1 cellular context compared by ENCODE assay signal in genomic region chr1:68975534-68975933, GRCh38.
A peak's percentile ranks its signal among the peaks of the same experiment; 100 is the strongest.
TF ChIP-seq lines count a peak whose summit lies in the region.

No MANE protein-coding gene starts in this region.

TF ChIP-seq in H1, 55 proteins besides CTCF, POLR2A, EP300 and RAD21 (continued from another document):
- TF ChIP-seq POU5F1 (IDR thresholded peaks at IDR 0.05; ENCODE audit: low read depth, low read length): no peak
- TF ChIP-seq TBP (IDR thresholded peaks at IDR 0.05; ENCODE audit: low read depth, low read length): peak; percentile 28; the same call in 1 of the 2 replicates
- TF ChIP-seq RFX5 (IDR thresholded peaks at IDR 0.05; ENCODE audit: borderline replicate concordance, low read depth, low read length): no peak
- peak; percentile 55 for TF ChIP-seq TAF1 (IDR thresholded peaks at IDR 0.05; ENCODE audit: low read depth, low read length)
